Comparison of ENCODE assay signal across 8 cellular contexts in genomic region chr18:12278765-12279682, GRCh38. TPM values are rescaled to one million over a fixed set of nuclear protein-coding genes. Genes with fewer than 3 reads are reported as not detected.
DNase-seq lines count a peak whose midpoint lies in the region; ATAC-seq, FAIRE-seq and TF ChIP-seq lines count a peak whose summit lies in the region.

No MANE protein-coding gene starts in this region.

- H3K27me3 ChIP-seq in Caco-2 (replicated peaks; ENCODE audit: control insufficient read depth, insufficient read depth, low read length) (no peaks in the 10 kb centered on the region), pancreas (no peaks in the 10 kb centered on the region)

- H3K27ac ChIP-seq in pancreas = peak overlapping the region in 2 of 4 donors; percentile 44 to 59

- FAIRE-seq in pancreas (lab: Jason Lieb, UNC) (peak; percentile 79), GM12892 (lab: Jason Lieb, UNC) (no peak)

- peak; percentile 94 for ATAC-seq in Right ventricle myocardium superior (ENCODE audit: poor library complexity)
- ATAC-seq in pancreas = peak in 3 of 4 donors; percentile 67 to 75 (median 72)
- no peak for ATAC-seq in HG03469 (IDR thresholded peaks at IDR 0.05; ENCODE audit: unreplicated experiment)

- no peaks in the 10 kb centered on the region for H3K27me3 Mint-ChIP-seq in Caco-2 (ENCODE audit: insufficient read depth, unreplicated experiment)

- H3K4me1 Mint-ChIP-seq in Caco-2 (ENCODE audit: low read depth, unreplicated experiment) = peaks cover 10% of the 10 kb centered on the region

- CTCF ChIA-PET in Caco-2 (lab: Charles Lee) = interaction anchor here (0.9 to 2.3 kb wide), 9 partner anchors 9 to 98 kb away, joined by 3 to 17 read pairs (median 4); partner anchors contain the start of gene AFG3L2

- peak overlapping the region; percentile 95 for H3K27ac Mint-ChIP-seq in Caco-2 (ENCODE audit: unreplicated experiment)

- TF ChIP-seq CTCF in Caco-2 (IDR thresholded peaks at IDR 0.05; ENCODE audit: insufficient read depth in 1 of 2, low read depth in 1 of 2, low read length in 1 of 2, severe bottlenecking in 1 of 2, unreplicated experiment in 1 of 2) (peak in 1 of 2 experiments; percentile 28), pancreas (IDR thresholded peaks at IDR 0.05) (no peak)

- no peaks in the 10 kb centered on the region for H3K9me3 Mint-ChIP-seq in Caco-2 (ENCODE audit: unreplicated experiment)

- no peak for TF ChIP-seq POLR2A in GM12892 (IDR thresholded peaks at IDR 0.05; ENCODE audit: low read depth, low read length)

- H3K4me3 ChIP-seq in Caco-2 (ENCODE audit: low read depth, low read length) (peak overlapping the region; percentile 15), pancreas (peak overlapping the region in 1 of 4 donors; percentile 7)

- no peaks in the 10 kb centered on the region for H3K36me3 Mint-ChIP-seq in Caco-2 (ENCODE audit: insufficient read depth, unreplicated experiment)

- H3K4me3 Mint-ChIP-seq in Caco-2 (ENCODE audit: unreplicated experiment) = peak overlapping the region; percentile 60

- POLR2A ChIA-PET in Caco-2 (lab: Charles Lee) = interaction anchor here (0.5 to 2.5 kb wide), 9 partner anchors 7 to 113 kb away, joined by 3 to 28 read pairs (median 4); partner anchors contain the start of gene AFG3L2

- no peaks in the 10 kb centered on the region for H3K36me3 ChIP-seq in Caco-2 (ENCODE audit: control insufficient read depth, insufficient read depth, low read length)
- H3K36me3 ChIP-seq in pancreas = no peaks in the 10 kb centered on the region

- intact Hi-C loops in Caco-2 (cut with micrococcal nuclease; ENCODE audit: unreplicated experiment) (loop anchor here (1.0 to 2.0 kb wide), 3 partner anchors 9 to 58 kb away; partner anchors contain the start of gene TUBB6), Right ventricle myocardium superior (cut with DNase I) (no loop called here), pancreas (cut with DNase I) (no loop called here)

- WGBS in pancreas, 2 donors = 73 to 76% methylated on average over 30 of the region's 30 CpGs

- peaks cover 32% of the 10 kb centered on the region for H3K4me1 ChIP-seq in Caco-2
- H3K4me1 ChIP-seq in pancreas = no peaks in the 10 kb centered on the region

- H3K9me3 ChIP-seq in Caco-2 (no peaks in the 10 kb centered on the region), pancreas (no peaks in the 10 kb centered on the region)

- peak; percentile 86 to 90 for DNase-seq in Caco-2
- DNase-seq in amniotic epithelial cell (ENCODE audit: low read depth) = peak; percentile 97
- DNase-seq in Right ventricle myocardium superior = peak; percentile 91
- DNase-seq in pancreas = no peak
- no peak for DNase-seq in activated naive CD4-positive, alpha-beta T cell (lab: John Stamatoyannopoulos, UW)
- no peak for DNase-seq in GM12892 (ENCODE audit: insufficient read length)
- DNase-seq in OCI-M1 (lab: John Stamatoyannopoulos, UW) = no peak

- TSS peak; percentile 94 for BruUV-seq in Caco-2 (replicated peaks; lab: Mats Ljungman, UMichigan)

RNA-seq across cellular contexts. Expression of gene CIDEA, which starts 24.9 kb away (rescaled TPM):
- total RNA-seq in Caco-2 (2022) (not detected in 2 replicates), Right ventricle myocardium superior (0.91 TPM), pancreas (under 1 TPM in 2 of 6 donors, not detected in 4; 0.35 to 0.64 TPM)
- polyA plus RNA-seq in pancreas = 1 to 10 TPM in 1 of 2 donors, not detected in 1; 3.5 TPM
- not detected for polyA plus RNA-seq in GM12892 (2012; ENCODE audit: missing spikeins)

RNA-seq across cellular contexts. Expression of gene TUBB6, which starts 29.0 kb away (rescaled TPM):
- total RNA-seq in Caco-2 (2022) (138 and 149 TPM in 2 replicates), Right ventricle myocardium superior (94.6 TPM), pancreas (10 to 100 TPM; 18.0 to 33.6 (median 22.9) TPM)
- 10 to 100 TPM; 34.0 to 35.0 TPM for polyA plus RNA-seq in pancreas
- 38.8 TPM for polyA plus RNA-seq in GM12892 (2012; ENCODE audit: missing spikeins)

Comparison
In these comparisons a context has a peak if more than half of its experiments do, and no peak if none do; other contexts are left out.
1. DNase-seq: peak in Caco-2 (2 of 2), amniotic epithelial cell (single experiment) and Right ventricle myocardium superior (single experiment); none in pancreas (0 of 6), activated naive CD4-positive, alpha-beta T cell (0 of 4), GM12892 (single experiment) and OCI-M1 (single experiment).